In the genomic region with DNA sequence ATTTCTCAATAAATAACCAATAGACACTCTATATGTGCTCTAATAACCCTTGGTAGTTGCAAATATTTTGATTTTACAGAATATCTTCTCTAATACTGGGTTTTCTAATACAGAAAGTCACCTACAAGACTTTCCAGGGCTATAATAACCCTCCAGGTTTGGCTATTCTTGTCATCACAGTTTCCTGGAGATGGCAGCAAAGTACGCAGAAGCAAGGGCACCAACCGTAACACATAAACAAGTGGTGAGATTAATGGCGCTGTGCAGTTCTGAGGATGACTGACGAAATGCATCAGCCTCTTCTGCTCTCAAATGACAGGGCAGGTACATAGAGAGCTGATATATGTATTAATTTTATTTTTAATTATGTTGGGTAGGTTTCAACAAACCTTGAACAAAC, we compare ENCODE assay signal across 9 cellular contexts.
A peak's percentile ranks its signal among the peaks of the same experiment; 100 is the strongest.
DNase-seq lines count a peak whose midpoint lies in the region; ATAC-seq and TF ChIP-seq lines count a peak whose summit lies in the region.
"Had no signal": no experiment of that assay in that cellular context is flagged by ENCODE, and none has a peak within 500 bp of the region (broad histone marks: within the 10 kb centered on the region; RNA-seq: fewer than 3 reads in every experiment).

No MANE protein-coding gene starts in this region.

- H3K9me3 Mint-ChIP-seq in natural killer cell treated with Interleukin-12 subunit alpha and Interleukin-12 subunit beta and Interleukin-15 and Interleukin-18, amount 100 ng/mL, for 72 hours, result no peaks in the 10 kb centered on the region
- H3K9me3 Mint-ChIP-seq: activated T-helper 2 cell treated with anti-CD3 and anti-CD28 coated beads, Interferon-gamma antibody, Interleukin-2, Interleukin-4, amounts not matched to agents 10 μg/mL and 5 μg/mL and 100 μg/mL, durations not matched to agents 14 hours and 24 hours and 36 hours had no signal

- peak; percentile 80 for TF ChIP-seq RAD21 in Ishikawa (IDR thresholded peaks at IDR 0.05; ENCODE audit: low read depth)

- WGBS in iPS DF 6.9 (ENCODE audit: insufficient coverage, insufficient read length), result no CpG with 5 or more reads among the region's 4 CpGs

- no peak for TF ChIP-seq EP300 in Ishikawa (IDR thresholded peaks at IDR 0.05; ENCODE audit: borderline replicate concordance)

- no peaks in the 10 kb centered on the region for H3K36me3 Mint-ChIP-seq in natural killer cell treated with Interleukin-12 subunit alpha and Interleukin-12 subunit beta and Interleukin-15 and Interleukin-18, amount 100 ng/mL, for 72 hours

- intact Hi-C loops in upper lobe of right lung (cut with DNase I), result no loop called here

- H3K4me3 ChIP-seq in AG10803 (ENCODE audit: low read length) (no peak overlapping the region), SJCRH30 (no peak overlapping the region), iPS DF 6.9 (ENCODE audit: low read length) (no peak overlapping the region), upper lobe of right lung (no peak overlapping the region)

- H3K27me3 Mint-ChIP-seq in natural killer cell treated with Interleukin-12 subunit alpha and Interleukin-12 subunit beta and Interleukin-15 and Interleukin-18, amount 100 ng/mL, for 72 hours, result peaks cover 12 to 32% of the 10 kb centered on the region in 2 donors

- TF ChIP-seq CTCF in AG10803 (conservative IDR thresholded peaks at IDR 0.05; ENCODE audit: low read length) (0 out of 2 replicates have a peak, but pooled peaks have one; percentile 2), upper lobe of right lung (IDR thresholded peaks at IDR 0.05) (no peak)

- H3K4me1 ChIP-seq in SJCRH30 (no peaks in the 10 kb centered on the region), iPS DF 6.9 (ENCODE audit: control insufficient read depth, insufficient read depth, low read length) (no peaks in the 10 kb centered on the region), upper lobe of right lung (no peaks in the 10 kb centered on the region)

- ATAC-seq in upper lobe of right lung, result no peak
- no peak for ATAC-seq in natural killer cell treated with Interleukin-12 subunit alpha and Interleukin-12 subunit beta and Interleukin-15 and Interleukin-18, amount 100 ng/mL, for 72 hours

- DNase-seq in AG10803 (ENCODE audit: low read depth), result no peak
- DNase-seq in SJCRH30, result peak; percentile 4 to 31
- DNase-seq in iPS DF 6.9 (ENCODE audit: low read depth, low spot score), result peak; percentile 2
- DNase-seq in upper lobe of right lung, result no peak
- no peak for DNase-seq in middle frontal gyrus (ENCODE audit: extremely low spot score, low spot score)
- no peak for DNase-seq in natural killer cell treated with Interleukin-12 subunit alpha and Interleukin-12 subunit beta and Interleukin-15 and Interleukin-18, amount 100 ng/mL, for 72 hours (ENCODE audit: low spot score)
- no peak for DNase-seq in stimulated activated CD4-positive, alpha-beta T cell treated with anti-CD3 and anti-CD28 coated beads, Interleukin-2, amount 100 ng/mL, for 24 hours

- H3K9me3 ChIP-seq in SJCRH30 (replicated peaks), result no peaks in the 10 kb centered on the region
- no peaks in the 10 kb centered on the region for H3K9me3 ChIP-seq in iPS DF 6.9 (ENCODE audit: control insufficient read depth, insufficient read depth, low read length)
- no peaks in the 10 kb centered on the region for H3K9me3 ChIP-seq in upper lobe of right lung

- H3K27me3 ChIP-seq in SJCRH30 (no peaks in the 10 kb centered on the region), iPS DF 6.9 (ENCODE audit: control insufficient read depth, insufficient read depth, low read length) (no peaks in the 10 kb centered on the region), upper lobe of right lung (no peaks in the 10 kb centered on the region)

- no peaks in the 10 kb centered on the region for H3K4me1 Mint-ChIP-seq in natural killer cell treated with Interleukin-12 subunit alpha and Interleukin-12 subunit beta and Interleukin-15 and Interleukin-18, amount 100 ng/mL, for 72 hours (ENCODE audit: low read depth in 2 of 2)

- no peak overlapping the region for H3K27ac Mint-ChIP-seq in natural killer cell treated with Interleukin-12 subunit alpha and Interleukin-12 subunit beta and Interleukin-15 and Interleukin-18, amount 100 ng/mL, for 72 hours
- H3K27ac Mint-ChIP-seq: activated T-helper 2 cell treated with anti-CD3 and anti-CD28 coated beads, Interferon-gamma antibody, Interleukin-2, Interleukin-4, amounts not matched to agents 10 μg/mL and 5 μg/mL and 100 μg/mL, durations not matched to agents 14 hours and 24 hours and 36 hours had no signal

- H3K36me3 ChIP-seq in SJCRH30 (no peaks in the 10 kb centered on the region), iPS DF 6.9 (ENCODE audit: control insufficient read depth, insufficient read depth, low read length) (no peaks in the 10 kb centered on the region), upper lobe of right lung (no peaks in the 10 kb centered on the region)

- H3K27ac ChIP-seq in SJCRH30, result no peak overlapping the region
- no peak overlapping the region for H3K27ac ChIP-seq in iPS DF 6.9 (ENCODE audit: low read length)
- H3K27ac ChIP-seq in upper lobe of right lung, result no peak overlapping the region

- no peak overlapping the region for H3K4me3 Mint-ChIP-seq in natural killer cell treated with Interleukin-12 subunit alpha and Interleukin-12 subunit beta and Interleukin-15 and Interleukin-18, amount 100 ng/mL, for 72 hours

TF ChIP-seq in Ishikawa, 13 proteins besides CTCF, POLR2A, EP300 and RAD21:
- TF ChIP-seq FOXM1 (IDR thresholded peaks at IDR 0.05; ENCODE audit: borderline replicate concordance, low read depth) (no peak), USF1 (IDR thresholded peaks at IDR 0.05) (no peak), TEAD4 (IDR thresholded peaks at IDR 0.05) (no peak), NFIC (IDR thresholded peaks at IDR 0.05) (no peak), CREB1 (IDR thresholded peaks at IDR 0.05; ENCODE audit: low read depth) (no peak), ZBTB7A (IDR thresholded peaks at IDR 0.05; ENCODE audit: low read depth) (no peak), REST (IDR thresholded peaks at IDR 0.05; ENCODE audit: low read depth) (no peak), TAF1 (IDR thresholded peaks at IDR 0.05; ENCODE audit: low read depth) (no peak), YY1 (IDR thresholded peaks at IDR 0.05; ENCODE audit: low read depth) (no peak), CEBPB (IDR thresholded peaks at IDR 0.05) (no peak), TCF12 (IDR thresholded peaks at IDR 0.05; ENCODE audit: low read depth) (no peak), EGR1 (IDR thresholded peaks at IDR 0.05) (no peak)
- TF ChIP-seq, protein P1, sequence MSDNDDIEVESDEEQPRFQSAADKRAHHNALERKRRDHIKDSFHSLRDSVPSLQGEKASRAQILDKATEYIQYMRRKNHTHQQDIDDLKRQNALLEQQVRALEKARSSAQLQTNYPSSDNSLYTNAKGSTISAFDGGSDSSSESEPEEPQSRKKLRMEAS (IDR thresholded peaks at IDR 0.05), result no peak

Comparison
In these comparisons a context has a peak if more than half of its experiments do, and no peak if none do; other contexts are left out.
1. DNase-seq: peak in SJCRH30 (2 of 2) and iPS DF 6.9 (single experiment); none in AG10803 (single experiment), upper lobe of right lung (single experiment), middle frontal gyrus (single experiment), natural killer cell treated with Interleukin-12 subunit alpha and Interleukin-12 subunit beta and Interleukin-15 and Interleukin-18, amount 100 ng/mL, for 72 hours (single experiment) and stimulated activated CD4-positive, alpha-beta T cell treated with anti-CD3 and anti-CD28 coated beads, Interleukin-2, amount 100 ng/mL, for 24 hours (0 of 2).